1 cellular context compared by ENCODE assay signal in the genomic region with DNA sequence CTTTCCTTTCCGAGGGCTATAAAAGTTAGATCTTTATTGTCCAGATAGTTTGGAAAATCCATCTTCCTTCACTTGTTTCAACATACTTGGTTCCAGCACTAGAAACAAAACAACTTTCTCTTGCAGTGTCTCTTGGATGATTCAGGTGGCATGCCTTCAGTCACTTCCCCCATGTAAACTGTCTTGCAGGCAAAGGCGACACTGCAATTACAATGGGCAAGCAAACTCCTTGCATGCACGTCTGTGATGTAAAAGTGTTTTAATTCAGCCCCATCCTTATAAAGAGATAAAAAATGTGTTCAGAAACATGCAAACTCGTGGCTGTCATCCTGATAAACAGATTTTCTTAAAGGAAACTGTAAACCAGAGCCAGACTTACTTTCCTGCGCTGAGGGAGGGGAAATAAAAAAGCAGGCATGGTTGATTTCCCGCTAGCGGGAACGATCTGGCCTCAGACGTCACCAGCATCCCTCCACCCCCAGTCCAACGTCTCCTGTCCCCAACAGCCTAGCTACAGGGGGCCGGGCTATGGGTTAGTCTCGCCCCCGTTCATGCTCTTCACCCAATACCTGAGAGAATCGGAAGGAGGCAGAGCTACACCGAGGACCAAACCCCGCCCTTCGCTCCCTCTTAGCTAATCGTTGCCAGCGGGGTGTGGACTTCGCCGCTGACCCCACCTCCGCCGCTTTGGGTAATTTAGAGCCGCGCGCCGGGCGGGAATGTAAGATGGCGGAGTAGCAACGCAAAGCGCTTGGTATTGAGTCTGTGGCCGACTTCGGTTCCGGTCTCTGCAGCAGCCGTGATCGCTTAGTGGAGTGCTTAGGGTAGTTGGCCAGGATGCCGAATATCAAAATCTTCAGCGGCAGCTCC.
TF ChIP-seq lines count a peak whose summit lies in the region.

Gene PRPS1, plus strand, starts transcription at position 719 of the 870 bp plus-strand sequence. Its CDS starts 119 bp downstream, at position 838.

TF ChIP-seq in GM12878, 131 proteins besides CTCF, POLR2A, EP300 and RAD21 (continued from another document and continues in another):
- TF ChIP-seq SIN3A (IDR thresholded peaks at IDR 0.05; ENCODE audit: low read depth, low read length), result no peak
- TF ChIP-seq TCF3 (IDR thresholded peaks at IDR 0.05; ENCODE audit: borderline replicate concordance, insufficient read depth, low read depth, low read length), result no peak
- TF ChIP-seq, protein P1, sequence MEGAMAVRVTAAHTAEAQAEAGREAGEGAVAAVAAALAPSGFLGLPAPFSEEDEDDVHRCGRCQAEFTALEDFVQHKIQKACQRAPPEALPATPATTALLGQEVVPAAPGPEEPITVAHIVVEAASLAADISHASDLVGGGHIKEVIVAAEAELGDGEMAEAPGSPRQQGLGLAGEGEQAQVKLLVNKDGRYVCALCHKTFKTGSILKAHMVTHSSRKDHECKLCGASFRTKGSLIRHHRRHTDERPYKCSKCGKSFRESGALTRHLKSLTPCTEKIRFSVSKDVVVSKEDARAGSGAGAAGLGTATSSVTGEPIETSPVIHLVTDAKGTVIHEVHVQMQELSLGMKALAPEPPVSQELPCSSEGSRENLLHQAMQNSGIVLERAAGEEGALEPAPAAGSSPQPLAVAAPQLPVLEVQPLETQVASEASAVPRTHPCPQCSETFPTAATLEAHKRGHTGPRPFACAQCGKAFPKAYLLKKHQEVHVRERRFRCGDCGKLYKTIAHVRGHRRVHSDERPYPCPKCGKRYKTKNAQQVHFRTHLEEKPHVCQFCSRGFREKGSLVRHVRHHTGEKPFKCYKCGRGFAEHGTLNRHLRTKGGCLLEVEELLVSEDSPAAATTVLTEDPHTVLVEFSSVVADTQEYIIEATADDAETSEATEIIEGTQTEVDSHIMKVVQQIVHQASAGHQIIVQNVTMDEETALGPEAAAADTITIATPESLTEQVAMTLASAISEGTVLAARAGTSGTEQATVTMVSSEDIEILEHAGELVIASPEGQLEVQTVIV (IDR thresholded peaks at IDR 0.05; ENCODE audit: borderline replicate concordance, partially characterized antibody), result no peak
- TF ChIP-seq KDM1A (IDR thresholded peaks at IDR 0.05; ENCODE audit: borderline replicate concordance), result no peak
- TF ChIP-seq RB1 (IDR thresholded peaks at IDR 0.05; ENCODE audit: borderline replicate concordance), result no peak
- no peak for TF ChIP-seq CUX1 (IDR thresholded peaks at IDR 0.05; ENCODE audit: insufficient replicate concordance, low read depth, low read length)
- TF ChIP-seq RELA (IDR thresholded peaks at IDR 0.05; ENCODE audit: borderline replicate concordance, partially characterized antibody), result no peak
- TF ChIP-seq NR2C1 (IDR thresholded peaks at IDR 0.05), result no peak
- TF ChIP-seq ZNF24 (IDR thresholded peaks at IDR 0.05), result no peak
- peak; percentile 28; the same call in 1 of the 2 replicates for TF ChIP-seq CHD2 (IDR thresholded peaks at IDR 0.05; ENCODE audit: borderline replicate concordance, low read depth, low read length)
- TF ChIP-seq NFIC (IDR thresholded peaks at IDR 0.05; ENCODE audit: low read depth, low read length), result no peak
- no peak for TF ChIP-seq ETV6 (conservative IDR thresholded peaks at IDR 0.05 in 1 of 2, IDR thresholded peaks at IDR 0.05 in 1 of 2; ENCODE audit: borderline replicate concordance in 1 of 2, low read depth in 1 of 2)
- TF ChIP-seq ZBED1 (IDR thresholded peaks at IDR 0.05; ENCODE audit: borderline replicate concordance), result no peak
- peak; percentile 60 for TF ChIP-seq CREB1 (IDR thresholded peaks at IDR 0.05; ENCODE audit: low read depth)
- no peak for TF ChIP-seq WRNIP1 (IDR thresholded peaks at IDR 0.05; ENCODE audit: borderline replicate concordance, low read depth, low read length)
- peak; percentile 92 for TF ChIP-seq YY1 (IDR thresholded peaks at IDR 0.05; ENCODE audit: low read depth, low read length)
- no peak for TF ChIP-seq CBX3 (IDR thresholded peaks at IDR 0.05; ENCODE audit: borderline replicate concordance, low read depth)
- TF ChIP-seq NFYA (IDR thresholded peaks at IDR 0.05; ENCODE audit: borderline replicate concordance, low read depth, low read length), result no peak
- TF ChIP-seq ZNF217 (IDR thresholded peaks at IDR 0.05), result no peak
- TF ChIP-seq PML (IDR thresholded peaks at IDR 0.05; ENCODE audit: low read length), result 0 out of 2 replicates have a peak, but pooled peaks have one; percentile 28
- TF ChIP-seq PAX8 (IDR thresholded peaks at IDR 0.05), result no peak
- 0 out of 2 replicates have a peak, but pooled peaks have one; percentile 12 for TF ChIP-seq IKZF1 (conservative IDR thresholded peaks at IDR 0.05)
- TF ChIP-seq ZZZ3 (IDR thresholded peaks at IDR 0.05; ENCODE audit: control insufficient read depth, insufficient read length, low read depth), result no peak
- TF ChIP-seq, protein P2, sequence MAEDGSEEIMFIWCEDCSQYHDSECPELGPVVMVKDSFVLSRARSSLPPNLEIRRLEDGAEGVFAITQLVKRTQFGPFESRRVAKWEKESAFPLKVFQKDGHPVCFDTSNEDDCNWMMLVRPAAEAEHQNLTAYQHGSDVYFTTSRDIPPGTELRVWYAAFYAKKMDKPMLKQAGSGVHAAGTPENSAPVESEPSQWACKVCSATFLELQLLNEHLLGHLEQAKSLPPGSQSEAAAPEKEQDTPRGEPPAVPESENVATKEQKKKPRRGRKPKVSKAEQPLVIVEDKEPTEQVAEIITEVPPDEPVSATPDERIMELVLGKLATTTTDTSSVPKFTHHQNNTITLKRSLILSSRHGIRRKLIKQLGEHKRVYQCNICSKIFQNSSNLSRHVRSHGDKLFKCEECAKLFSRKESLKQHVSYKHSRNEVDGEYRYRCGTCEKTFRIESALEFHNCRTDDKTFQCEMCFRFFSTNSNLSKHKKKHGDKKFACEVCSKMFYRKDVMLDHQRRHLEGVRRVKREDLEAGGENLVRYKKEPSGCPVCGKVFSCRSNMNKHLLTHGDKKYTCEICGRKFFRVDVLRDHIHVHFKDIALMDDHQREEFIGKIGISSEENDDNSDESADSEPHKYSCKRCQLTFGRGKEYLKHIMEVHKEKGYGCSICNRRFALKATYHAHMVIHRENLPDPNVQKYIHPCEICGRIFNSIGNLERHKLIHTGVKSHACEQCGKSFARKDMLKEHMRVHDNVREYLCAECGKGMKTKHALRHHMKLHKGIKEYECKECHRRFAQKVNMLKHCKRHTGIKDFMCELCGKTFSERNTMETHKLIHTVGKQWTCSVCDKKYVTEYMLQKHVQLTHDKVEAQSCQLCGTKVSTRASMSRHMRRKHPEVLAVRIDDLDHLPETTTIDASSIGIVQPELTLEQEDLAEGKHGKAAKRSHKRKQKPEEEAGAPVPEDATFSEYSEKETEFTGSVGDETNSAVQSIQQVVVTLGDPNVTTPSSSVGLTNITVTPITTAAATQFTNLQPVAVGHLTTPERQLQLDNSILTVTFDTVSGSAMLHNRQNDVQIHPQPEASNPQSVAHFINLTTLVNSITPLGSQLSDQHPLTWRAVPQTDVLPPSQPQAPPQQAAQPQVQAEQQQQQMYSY (CRISPR knock-in tag; IDR thresholded peaks at IDR 0.05), result no peak
- no peak for TF ChIP-seq BACH1 (IDR thresholded peaks at IDR 0.05; ENCODE audit: borderline replicate concordance)
- TF ChIP-seq ZNF592 (IDR thresholded peaks at IDR 0.05), result no peak
- no peak for TF ChIP-seq SMAD1 (IDR thresholded peaks at IDR 0.05; ENCODE audit: low read depth, partially characterized antibody)
- no peak for TF ChIP-seq MYC (IDR thresholded peaks at IDR 0.05; ENCODE audit: insufficient read depth, insufficient read length, insufficient replicate concordance, low read length, severe bottlenecking)
- no peak for TF ChIP-seq KLF5 (IDR thresholded peaks at IDR 0.05; ENCODE audit: partially characterized antibody)
- TF ChIP-seq CREM (IDR thresholded peaks at IDR 0.05; ENCODE audit: low read depth), result no peak
- TF ChIP-seq MEF2A (IDR thresholded peaks at IDR 0.05; ENCODE audit: insufficient read depth, low read depth, low read length), result no peak
- TF ChIP-seq E2F4 (IDR thresholded peaks at IDR 0.05; ENCODE audit: low read depth, low read length), result no peak
- TF ChIP-seq, protein P3, sequence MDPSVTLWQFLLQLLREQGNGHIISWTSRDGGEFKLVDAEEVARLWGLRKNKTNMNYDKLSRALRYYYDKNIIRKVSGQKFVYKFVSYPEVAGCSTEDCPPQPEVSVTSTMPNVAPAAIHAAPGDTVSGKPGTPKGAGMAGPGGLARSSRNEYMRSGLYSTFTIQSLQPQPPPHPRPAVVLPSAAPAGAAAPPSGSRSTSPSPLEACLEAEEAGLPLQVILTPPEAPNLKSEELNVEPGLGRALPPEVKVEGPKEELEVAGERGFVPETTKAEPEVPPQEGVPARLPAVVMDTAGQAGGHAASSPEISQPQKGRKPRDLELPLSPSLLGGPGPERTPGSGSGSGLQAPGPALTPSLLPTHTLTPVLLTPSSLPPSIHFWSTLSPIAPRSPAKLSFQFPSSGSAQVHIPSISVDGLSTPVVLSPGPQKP (IDR thresholded peaks at IDR 0.05; ENCODE audit: low read depth, low read length), result no peak
- TF ChIP-seq NKRF (conservative IDR thresholded peaks at IDR 0.05), result no peak
- no peak for TF ChIP-seq BHLHE40 (IDR thresholded peaks at IDR 0.05; ENCODE audit: borderline replicate concordance in 1 of 2, low read depth in 2 of 2, low read length in 1 of 2)
